In genomic region chr5:178870411-178870810, GRCh38 we compare ENCODE assay signal across 29 cellular contexts.
"Had no signal": no experiment of that assay in that cellular context is flagged by ENCODE, and none has a peak within 500 bp of the region (broad histone marks: within the 10 kb centered on the region; RNA-seq: fewer than 3 reads in every experiment).

No MANE protein-coding gene starts in this region.

- H3K36me3 ChIP-seq: ovary had no signal

- DNase-seq: naive thymus-derived CD4-positive, alpha-beta T cell; natural killer cell; nucleus accumbens; ovary; posterior cingulate gyrus; psoas muscle; right cardiac atrium; right lobe of liver; sigmoid colon; small intestine; spleen; stimulated activated CD4-positive, alpha-beta T cell treated with anti-CD3 and anti-CD28 coated beads, Interleukin-12 subunit alpha, Interleukin-12 subunit beta, amount 100 ng/mL, for 4 hours; stimulated activated CD4-positive, alpha-beta T cell treated with anti-CD3 and anti-CD28 coated beads, Interleukin-1b, Interleukin-23, amount 100 ng/mL, for 48 hours; stimulated activated CD4-positive, alpha-beta T cell treated with anti-CD3 and anti-CD28 coated beads, Interleukin-4, amount 100 ng/mL, for 1 hour; stimulated activated CD4-positive, alpha-beta T cell treated with anti-CD3 and anti-CD28 coated beads, Interleukin-4, amount 100 ng/mL, for 4 hours; stimulated activated CD8-positive, alpha-beta memory T cell treated with anti-CD3 and anti-CD28 coated beads, Interleukin-4, amount 100 ng/mL, for 48 hours; stimulated activated naive CD4-positive, alpha-beta T cell; stimulated activated naive CD8-positive, alpha-beta T cell treated with anti-CD3 and anti-CD28 coated beads, Interleukin-15, amount 100 ng/mL, for 72 hours; stimulated activated naive CD8-positive, alpha-beta T cell treated with anti-CD3 and anti-CD28 coated beads, Interleukin-15, Interleukin-2, amounts not matched to agents 100 U/mL and 50 U/mL, for 24 hours; substantia nigra; testis; tibial artery; transverse colon; upper lobe of left lung had no signal

- H3K27me3 ChIP-seq: neural progenitor cell, neutrophil, ovary, right lobe of liver, sigmoid colon, spleen, suprapubic skin, testis, tibial artery, transverse colon, upper lobe of left lung, vagina had no signal

- H3K27ac ChIP-seq: neural progenitor cell, neutrophil, ovary, parathyroid adenoma, psoas muscle, right lobe of liver, sigmoid colon, spleen, suprapubic skin, testis, tibial artery, transverse colon, upper lobe of left lung, vagina had no signal

- H3K4me2 ChIP-seq: neural progenitor cell had no signal

- H2AFZ ChIP-seq: neural progenitor cell, parathyroid adenoma had no signal

- H3K4me1 ChIP-seq: neural progenitor cell, parathyroid adenoma, psoas muscle, right lobe of liver, sigmoid colon, spleen, suprapubic skin, testis, tibial artery, transverse colon, upper lobe of left lung, vagina had no signal

- H3K9ac ChIP-seq: neural progenitor cell, parathyroid adenoma had no signal

- H3K4me3 ChIP-seq: neural progenitor cell, ovary, psoas muscle, right lobe of liver, sigmoid colon, spleen, suprapubic skin, testis, tibial artery, transverse colon, upper lobe of left lung, vagina had no signal

- H3K9me3 ChIP-seq: testis had no signal
